Comparison of ENCODE assay signal across 17 cellular contexts in genomic region chr1:54265126-54265525, GRCh38.
DNase-seq lines count a peak whose midpoint lies in the region; ATAC-seq and TF ChIP-seq lines count a peak whose summit lies in the region.
"Had no signal": no experiment of that assay in that cellular context is flagged by ENCODE, and none has a peak within 500 bp of the region (broad histone marks: within the 10 kb centered on the region; RNA-seq: fewer than 3 reads in every experiment).

No MANE protein-coding gene starts in this region.

- peaks cover 0 to 8% (median 4%) of the 10 kb centered on the region in 3 experiments for H3K36me3 ChIP-seq in naive thymus-derived CD4-positive, alpha-beta T cell (ENCODE audit: control insufficient read depth in 2 of 3, insufficient read depth in 3 of 3, low read length in 3 of 3)
- H3K36me3 ChIP-seq: BE2C had no signal

- no peak for DNase-seq in CD4-positive, alpha-beta T cell
- no peak for DNase-seq in naive thymus-derived CD4-positive, alpha-beta T cell
- DNase-seq in T-helper 9 cell: no peak
- no peak for DNase-seq in NCI-H748 treated with DMSO at 0.1 percent for 48 hours (lab: John Stamatoyannopoulos, UW)
- DNase-seq: BE2C; CD8-positive, alpha-beta memory T cell; GOT3; HFFc6; NCI-H1092 treated with DMSO at 0.1 percent for 48 hours; NCI-H187; NCI-H446; NCI-H774; SHP77 treated with DMSO at 0.1 percent for 48 hours had no signal

- intact Hi-C loops in CD4-positive, alpha-beta T cell (cut with DNase I, micrococcal nuclease): no loop called here
- intact Hi-C loops in naive thymus-derived CD4-positive, alpha-beta T cell (cut with micrococcal nuclease): no loop called here

- H3K9me3 ChIP-seq in CD4-positive, alpha-beta T cell (ENCODE audit: control insufficient read depth, low read length): no peaks in the 10 kb centered on the region
- H3K9me3 ChIP-seq in naive thymus-derived CD4-positive, alpha-beta T cell (ENCODE audit: control insufficient read depth in 2 of 3, low read length in 3 of 3): no peaks in the 10 kb centered on the region
- H3K9me3 ChIP-seq: BE2C had no signal

- no peak overlapping the region for H3K4me3 ChIP-seq in naive thymus-derived CD4-positive, alpha-beta T cell (ENCODE audit: low read length)

- CTCF ChIA-PET in CD4-positive, alpha-beta T cell (lab: Charles Lee): no interaction called here
- CTCF ChIA-PET in naive thymus-derived CD4-positive, alpha-beta T cell (lab: Charles Lee): interaction anchor here (0.5 kb wide), 1 partner anchor 304 kb away, joined by 3 read pairs; no protein-coding TSS in a partner anchor

- POLR2A ChIA-PET in CD4-positive, alpha-beta T cell (lab: Charles Lee): no interaction called here
- POLR2A ChIA-PET in naive thymus-derived CD4-positive, alpha-beta T cell (lab: Charles Lee): interaction anchor here (0.6 to 0.9 kb wide), 2 partner anchors 46 to 224 kb away, joined by 3 read pairs; no protein-coding TSS in a partner anchor

- no peaks in the 10 kb centered on the region for H3K9me3 Mint-ChIP-seq in CD4-positive, alpha-beta T cell
- no peaks in the 10 kb centered on the region for H3K9me3 Mint-ChIP-seq in activated T-helper 17 cell treated with anti-CD3 and anti-CD28 coated beads, Interleukin-2, amount 50 U/mL, for 72 hours
- H3K9me3 Mint-ChIP-seq in naive thymus-derived CD4-positive, alpha-beta T cell: no peaks in the 10 kb centered on the region
- H3K9me3 Mint-ChIP-seq: CD8-positive, alpha-beta memory T cell; HFFc6 had no signal

- peaks cover 7% of the 10 kb centered on the region for H3K36me3 Mint-ChIP-seq in CD4-positive, alpha-beta T cell (ENCODE audit: low read depth)
- no peaks in the 10 kb centered on the region for H3K36me3 Mint-ChIP-seq in activated T-helper 17 cell treated with anti-CD3 and anti-CD28 coated beads, Interleukin-2, amount 50 U/mL, for 72 hours (ENCODE audit: low read depth)
- peaks cover 0 to 8% (median 0%) of the 10 kb centered on the region in 5 donors for H3K36me3 Mint-ChIP-seq in naive thymus-derived CD4-positive, alpha-beta T cell

- no peaks in the 10 kb centered on the region for H3K4me1 ChIP-seq in naive thymus-derived CD4-positive, alpha-beta T cell (ENCODE audit: control insufficient read depth in 2 of 2, insufficient read depth in 2 of 2, low read length in 2 of 2)
- H3K4me1 ChIP-seq: BE2C had no signal

- ATAC-seq in CD4-positive, alpha-beta T cell (ENCODE audit: poor library complexity): no peak
- no peak for ATAC-seq in activated T-helper 17 cell treated with anti-CD3 and anti-CD28 coated beads, Interleukin-2, amount 50 U/mL, for 72 hours (replicated peaks)
- no peak for ATAC-seq in naive thymus-derived CD4-positive, alpha-beta T cell
- ATAC-seq in HG02642 (IDR thresholded peaks at IDR 0.05; ENCODE audit: poor library complexity, unreplicated experiment): no peak

- peak overlapping the region; percentile 15 for H3K27ac Mint-ChIP-seq in CD4-positive, alpha-beta T cell
- peak overlapping the region; percentile 48 for H3K27ac Mint-ChIP-seq in activated T-helper 17 cell treated with anti-CD3 and anti-CD28 coated beads, Interleukin-2, amount 50 U/mL, for 72 hours
- peak overlapping the region in 5 of 9 donors; percentile 6 to 75 (median 32) for H3K27ac Mint-ChIP-seq in naive thymus-derived CD4-positive, alpha-beta T cell
- H3K27ac Mint-ChIP-seq: HFFc6 had no signal

- TF ChIP-seq CTCF in C4-2B (conservative IDR thresholded peaks at IDR 0.05): no peak
- no peak for TF ChIP-seq CTCF in CD4-positive, alpha-beta T cell (IDR thresholded peaks at IDR 0.05)

- H3K27me3 ChIP-seq in CD4-positive, alpha-beta T cell (ENCODE audit: control insufficient read depth, insufficient read depth, low read length): no peaks in the 10 kb centered on the region
- no peaks in the 10 kb centered on the region for H3K27me3 ChIP-seq in naive thymus-derived CD4-positive, alpha-beta T cell (ENCODE audit: control insufficient read depth in 2 of 2, insufficient read depth in 2 of 2, low read length in 2 of 2)
- H3K27me3 ChIP-seq: BE2C had no signal

- no peak overlapping the region for H3K4me3 Mint-ChIP-seq in CD4-positive, alpha-beta T cell
- H3K4me3 Mint-ChIP-seq in activated T-helper 17 cell treated with anti-CD3 and anti-CD28 coated beads, Interleukin-2, amount 50 U/mL, for 72 hours: no peak overlapping the region
- no peak overlapping the region for H3K4me3 Mint-ChIP-seq in naive thymus-derived CD4-positive, alpha-beta T cell
- H3K4me3 Mint-ChIP-seq: CD8-positive, alpha-beta memory T cell; HFFc6 had no signal

- H3K27ac ChIP-seq in C4-2B: peak overlapping the region; percentile 71
- H3K27ac ChIP-seq in CD4-positive, alpha-beta T cell (ENCODE audit: low read depth, low read length): no peak overlapping the region
- H3K27ac ChIP-seq in naive thymus-derived CD4-positive, alpha-beta T cell (ENCODE audit: low read depth, low read length): no peak overlapping the region
- H3K27ac ChIP-seq: KMS-11 had no signal

- peaks cover 18% of the 10 kb centered on the region for H3K4me1 Mint-ChIP-seq in CD4-positive, alpha-beta T cell (ENCODE audit: low read depth)
- H3K4me1 Mint-ChIP-seq in activated T-helper 17 cell treated with anti-CD3 and anti-CD28 coated beads, Interleukin-2, amount 50 U/mL, for 72 hours: no peaks in the 10 kb centered on the region
- peaks cover 32 to 49% (median 36%) of the 10 kb centered on the region in 7 donors for H3K4me1 Mint-ChIP-seq in naive thymus-derived CD4-positive, alpha-beta T cell

- no peaks in the 10 kb centered on the region for H3K27me3 Mint-ChIP-seq in CD4-positive, alpha-beta T cell
- H3K27me3 Mint-ChIP-seq in activated T-helper 17 cell treated with anti-CD3 and anti-CD28 coated beads, Interleukin-2, amount 50 U/mL, for 72 hours: no peaks in the 10 kb centered on the region
- no peaks in the 10 kb centered on the region for H3K27me3 Mint-ChIP-seq in naive thymus-derived CD4-positive, alpha-beta T cell
- H3K27me3 Mint-ChIP-seq: CD8-positive, alpha-beta memory T cell had no signal
